Comparison of ENCODE assay signal across 8 cellular contexts in genomic region chr4:100189820-100190642, GRCh38. TPM values are rescaled to one million over a fixed set of nuclear protein-coding genes. Genes with fewer than 3 reads are reported as not detected.
A peak's percentile ranks its signal among the peaks of the same experiment; 100 is the strongest.
DNase-seq lines count a peak whose midpoint lies in the region; FAIRE-seq and TF ChIP-seq lines count a peak whose summit lies in the region.

DDIT4L (minus strand) TSS chr4:100190468; CDS start chr4:100189983, 485 bp downstream.

- H3K79me1 ChIP-seq in H1 (ENCODE audit: low read depth, low read length), result no peaks in the 10 kb centered on the region

- H4K91ac ChIP-seq in H1 (replicated peaks; ENCODE audit: insufficient read length, low read length), result no peak within 1 kb of the TSS

- H3K18ac ChIP-seq in H1 (ENCODE audit: extremely low read depth, low read length), result peak within 1 kb of the TSS; percentile 21; the same call in 1 of the 2 replicates

- peak within 1 kb of the TSS; percentile 76 for H3K4me3 Mint-ChIP-seq in activated CD4-positive, alpha-beta T cell treated with anti-CD3 and anti-CD28 coated beads, Interleukin-2, amount 10 ng/mL, durations not matched to agents 24 days and 14 days
- peak within 1 kb of the TSS; percentile 81 for H3K4me3 Mint-ChIP-seq in T-helper 2 cell treated with Interferon-gamma antibody and Interleukin-4, amounts not matched to agents 5 μg/mL and 100 μg/mL, for 36 hours
- peak within 1 kb of the TSS; percentile 75 for H3K4me3 Mint-ChIP-seq in mesothelial cell of epicardium
- H3K4me3 Mint-ChIP-seq in type B pancreatic cell, result peak within 1 kb of the TSS; percentile 90

- no peaks in the 10 kb centered on the region for H3K36me3 Mint-ChIP-seq in activated CD4-positive, alpha-beta T cell treated with anti-CD3 and anti-CD28 coated beads, Interleukin-2, amount 10 ng/mL, durations not matched to agents 24 days and 14 days (ENCODE audit: low read depth)
- H3K36me3 Mint-ChIP-seq in T-helper 2 cell treated with Interferon-gamma antibody and Interleukin-4, amounts not matched to agents 5 μg/mL and 100 μg/mL, for 36 hours (ENCODE audit: low read depth), result peaks cover 2% of the 10 kb centered on the region
- H3K36me3 Mint-ChIP-seq in mesothelial cell of epicardium, result peaks cover 3% of the 10 kb centered on the region
- H3K36me3 Mint-ChIP-seq in type B pancreatic cell, result no peaks in the 10 kb centered on the region

- H3K36me3 ChIP-seq in H1 (ENCODE audit: control insufficient read depth in 2 of 4, insufficient read depth in 4 of 4, low read length in 3 of 4), result 0 out of 8 replicates have a peak, but pooled peaks cover 0 to 2% (median 0%) of the 10 kb centered on the region in 4 experiments

- POLR2A ChIA-PET in H1 (lab: Charles Lee; ENCODE audit: partially characterized antibody), result no interaction called here

- H2AK5ac ChIP-seq in H1 (ENCODE audit: low read depth, low read length), result no peak within 1 kb of the TSS

- peaks cover 17% of the 10 kb centered on the region for H3K4me1 Mint-ChIP-seq in activated CD4-positive, alpha-beta T cell treated with anti-CD3 and anti-CD28 coated beads, Interleukin-2, amount 10 ng/mL, durations not matched to agents 24 days and 14 days
- peaks cover 20% of the 10 kb centered on the region for H3K4me1 Mint-ChIP-seq in T-helper 2 cell treated with Interferon-gamma antibody and Interleukin-4, amounts not matched to agents 5 μg/mL and 100 μg/mL, for 36 hours (ENCODE audit: low read depth)
- H3K4me1 Mint-ChIP-seq in mesothelial cell of epicardium (peaks cover 23% of the 10 kb centered on the region), type B pancreatic cell (ENCODE audit: unreplicated experiment) (peaks cover 19% of the 10 kb centered on the region)

- peak within 1 kb of the TSS; percentile 99 for H2AFZ ChIP-seq in H1 (ENCODE audit: low read length)

- H2BK15ac ChIP-seq in H1 (ENCODE audit: low read length), result 0 out of 2 replicates have a peak within 1 kb of the TSS, but pooled peaks have one; percentile 23

- intact Hi-C loops in activated CD4-positive, alpha-beta T cell treated with anti-CD3 and anti-CD28 coated beads, Interleukin-2, amount 10 ng/mL, durations not matched to agents 24 days and 14 days (cut with micrococcal nuclease), result loop anchor here (10.0 kb wide), 1 partner anchor 95 kb away; no protein-coding TSS in a partner anchor

- no peak within 1 kb of the TSS for H3K23ac ChIP-seq in H1 (ENCODE audit: insufficient read length)

- peak; percentile 67 for DNase-seq in activated CD4-positive, alpha-beta T cell treated with anti-CD3 and anti-CD28 coated beads, Interleukin-2, amount 10 ng/mL, durations not matched to agents 24 days and 14 days
- DNase-seq in activated CD4-positive, alpha-beta T cell treated with anti-CD3 and anti-CD28 coated beads, Interleukin-2, amount 50 U/mL, for 4 hours, result no peak
- no peak for DNase-seq in T-helper 2 cell treated with Interferon-gamma antibody and Interleukin-4, amounts not matched to agents 5 μg/mL and 100 μg/mL, for 36 hours (ENCODE audit: low spot score)
- DNase-seq in H1 (ENCODE audit: low read depth in 1 of 2, low spot score in 2 of 2) (peak in 1 of 2 experiments; percentile 78), mesothelial cell of epicardium (ENCODE audit: low spot score in 2 of 2, unreplicated experiment in 2 of 2) (peak in 1 of 2 experiments; percentile 55), type B pancreatic cell (ENCODE audit: extremely low spot score, unreplicated experiment) (peak; percentile 67), KG1 (lab: John Stamatoyannopoulos, UW) (no peak)
- DNase-seq in central memory CD4-positive, alpha-beta T cell, result no peak

- peak within 1 kb of the TSS; percentile 72 for H4K8ac ChIP-seq in H1 (ENCODE audit: extremely low read depth, insufficient read depth, low read length)

- peaks cover 10% of the 10 kb centered on the region for H3K23me2 ChIP-seq in H1 (ENCODE audit: low read depth, low read length)

- H2BK5ac ChIP-seq in H1 (ENCODE audit: low read depth, low read length), result no peak within 1 kb of the TSS

- CTCF ChIA-PET in H1 (lab: Charles Lee; ENCODE audit: partially characterized antibody), result no interaction called here

- no peak within 1 kb of the TSS for H3K27ac ChIP-seq in H1 (ENCODE audit: low read depth, low read length)

- TF ChIP-seq CTCF in H1 (IDR thresholded peaks at IDR 0.05; ENCODE audit: control extremely low read depth in 1 of 3, insufficient read depth in 1 of 3, low read depth in 1 of 3, low read length in 3 of 3) (no peak), mesothelial cell of epicardium (IDR thresholded peaks at IDR 0.05; ENCODE audit: unreplicated experiment) (no peak), type B pancreatic cell (conservative IDR thresholded peaks at IDR 0.05) (no peak)

- WGBS in H1 (ENCODE audit: extremely low coverage in 1 of 2, insufficient coverage in 1 of 2, insufficient read length in 1 of 2, insufficient replicate concordance in 2 of 2, low coverage in 1 of 2, low lambda C conversion rate in 2 of 2, missing lambda C conversion rate in 1 of 2), 2 experiments, result 2% methylated on average over 30 of the region's 51 CpGs; no CpG with 5 or more reads in 1 of the 2 experiments

- no peaks in the 10 kb centered on the region for H3K9me3 ChIP-seq in H1 (ENCODE audit: insufficient read depth in 2 of 2, low read depth in 1 of 2, low read length in 1 of 2)

- TF ChIP-seq EP300 in H1 (IDR thresholded peaks at IDR 0.05; ENCODE audit: borderline replicate concordance in 1 of 2, low read depth in 2 of 2, low read length in 2 of 2), result no peak

- H3K56ac ChIP-seq in H1 (replicated peaks; ENCODE audit: insufficient read length, low read depth, low read length), result peak within 1 kb of the TSS; percentile 37

- peak in 1 of 2 experiments; percentile 59; a peak in 1 of 3 replicates for TF ChIP-seq POLR2A in H1 (IDR thresholded peaks at IDR 0.05; ENCODE audit: control extremely low read depth in 1 of 2, low read depth in 2 of 2, low read length in 2 of 2)

- TF ChIP-seq RAD21 in H1 (IDR thresholded peaks at IDR 0.05 in 1 of 2, conservative IDR thresholded peaks at IDR 0.05 in 1 of 2; ENCODE audit: low read depth in 2 of 2, low read length in 2 of 2), result no peak

- H3K27me3 ChIP-seq in H1 (replicated peaks in 1 of 4; ENCODE audit: control insufficient read depth in 3 of 4, extremely low read depth in 1 of 4, insufficient read depth in 3 of 4, low read length in 3 of 4), result peaks cover 2 to 24% (median 16%) of the 10 kb centered on the region in 4 experiments

- H3K79me2 ChIP-seq in H1 (ENCODE audit: control insufficient read depth in 1 of 2, insufficient read depth in 2 of 2, low read length in 2 of 2), result no peaks in the 10 kb centered on the region

- H4K5ac ChIP-seq in H1 (ENCODE audit: insufficient read length, low read depth, low read length), result no peak within 1 kb of the TSS

- H3K4me2 ChIP-seq in H1 (ENCODE audit: insufficient read depth in 1 of 2, low read depth in 2 of 2, low read length in 2 of 2), result peak within 1 kb of the TSS; percentile 100

- H3K4me3 ChIP-seq in H1 (ENCODE audit: extremely low read depth in 1 of 4, insufficient read depth in 2 of 4, low read depth in 3 of 4, low read length in 4 of 4), result peak within 1 kb of the TSS; percentile 71 to 76 (median 73)

- FAIRE-seq in H1 (lab: Jason Lieb, UNC), result no peak

- H4K20me1 ChIP-seq in H1 (replicated peaks in 1 of 2; ENCODE audit: control insufficient read depth in 1 of 2, insufficient read depth in 2 of 2, low read length in 2 of 2), result no peaks in the 10 kb centered on the region

- no peak within 1 kb of the TSS for H2BK20ac ChIP-seq in H1 (ENCODE audit: low read length)

- H3K27ac Mint-ChIP-seq in activated CD4-positive, alpha-beta T cell treated with anti-CD3 and anti-CD28 coated beads, Interleukin-2, amount 10 ng/mL, durations not matched to agents 24 days and 14 days, result no peak within 1 kb of the TSS
- H3K27ac Mint-ChIP-seq in T-helper 2 cell treated with Interferon-gamma antibody and Interleukin-4, amounts not matched to agents 5 μg/mL and 100 μg/mL, for 36 hours, result no peak within 1 kb of the TSS
- peak within 1 kb of the TSS; percentile 26 for H3K27ac Mint-ChIP-seq in mesothelial cell of epicardium
- H3K27ac Mint-ChIP-seq in type B pancreatic cell, result peak within 1 kb of the TSS; percentile 9

- H2BK12ac ChIP-seq in H1 (ENCODE audit: low read depth, low read length), result no peak within 1 kb of the TSS

- peaks cover 45% of the 10 kb centered on the region for H3K27me3 Mint-ChIP-seq in activated CD4-positive, alpha-beta T cell treated with anti-CD3 and anti-CD28 coated beads, Interleukin-2, amount 10 ng/mL, durations not matched to agents 24 days and 14 days
- H3K27me3 Mint-ChIP-seq in T-helper 2 cell treated with Interferon-gamma antibody and Interleukin-4, amounts not matched to agents 5 μg/mL and 100 μg/mL, for 36 hours (ENCODE audit: low read depth), result peaks cover 38% of the 10 kb centered on the region
- peaks cover 44% of the 10 kb centered on the region for H3K27me3 Mint-ChIP-seq in mesothelial cell of epicardium (ENCODE audit: low read depth)
- peaks cover 47% of the 10 kb centered on the region for H3K27me3 Mint-ChIP-seq in type B pancreatic cell

- no peak within 1 kb of the TSS for H3K14ac ChIP-seq in H1 (ENCODE audit: insufficient read length)

- no peak within 1 kb of the TSS for H2BK120ac ChIP-seq in H1 (replicated peaks; ENCODE audit: low read depth, low read length)

- H3K4me1 ChIP-seq in H1 (replicated peaks in 1 of 4; ENCODE audit: control insufficient read depth in 3 of 4, insufficient read depth in 4 of 4, low read length in 3 of 4), result peaks cover 3 to 6% (median 5%) of the 10 kb centered on the region in 4 experiments; a peak in 6 of 7 replicates

- peak within 1 kb of the TSS in 3 of 4 experiments; percentile 32 to 53 (median 48); a peak in 6 of 7 replicates for H3K9ac ChIP-seq in H1 (replicated peaks in 1 of 4; ENCODE audit: extremely low read depth in 1 of 4, low read depth in 3 of 4, low read length in 3 of 4)

- no peak within 1 kb of the TSS for H3K4ac ChIP-seq in H1 (replicated peaks; ENCODE audit: insufficient read length, low read depth, low read length)

- H3K9me3 Mint-ChIP-seq in activated CD4-positive, alpha-beta T cell treated with anti-CD3 and anti-CD28 coated beads, Interleukin-2, amount 10 ng/mL, durations not matched to agents 24 days and 14 days, result no peaks in the 10 kb centered on the region
- H3K9me3 Mint-ChIP-seq in T-helper 2 cell treated with Interferon-gamma antibody and Interleukin-4, amounts not matched to agents 5 μg/mL and 100 μg/mL, for 36 hours, result no peaks in the 10 kb centered on the region
- H3K9me3 Mint-ChIP-seq in mesothelial cell of epicardium, result no peaks in the 10 kb centered on the region
- no peaks in the 10 kb centered on the region for H3K9me3 Mint-ChIP-seq in type B pancreatic cell

RNA-seq across cellular contexts. Expression of gene DDIT4L, which starts in this region (rescaled TPM):
- total RNA-seq in activated CD4-positive, alpha-beta T cell treated with anti-CD3 and anti-CD28 coated beads, Interleukin-2, amount 10 ng/mL, durations not matched to agents 24 days and 14 days, result 0.56 and 0.76 TPM in 2 replicates
- 6.0 and 6.4 TPM in 2 replicates for total RNA-seq in H1 (2021; fragmentation: NEBNext Ultra II Directional; extraction: Animal tissue kit (Norgen Biotek cat#: 25700))
- polyA plus RNA-seq in H1 (2011; rRNA removed), result 1.8 and 3.5 TPM in 2 replicates
- 3.1 TPM for polyA plus RNA-seq in H1 (2011; cell fraction: cytosol; rRNA removed)
- polyA plus RNA-seq in H1 (2011; cell fraction: nucleus; rRNA removed), result 1.0 TPM
- 2.8 to 4.4 TPM (median 3.4 TPM) in 4 replicates for polyA plus RNA-seq in H1 (2012, experiment 1 of 2)
- polyA plus RNA-seq in H1 (2012, experiment 2 of 2), result 0.84 TPM
- polyA plus RNA-seq in H1 (2013, experiment 1 of 2), result 3.1 TPM
- polyA plus RNA-seq in H1 (2013, experiment 2 of 2), result 3.1 TPM
- 3.9 and 4.1 TPM in 2 replicates for polyA minus RNA-seq in H1 (2011; rRNA and poly(A)+ RNA removed)
- polyA minus RNA-seq in H1 (2011; cell fraction: cytosol; rRNA and poly(A)+ RNA removed), result 2.1 TPM
- polyA minus RNA-seq in H1 (2011; cell fraction: nucleus; rRNA and poly(A)+ RNA removed), result 3.6 TPM
- total RNA-seq in mesothelial cell of epicardium, result 4.8 to 6.9 TPM (median 6.0 TPM) in 3 replicates
- 5.7 and 6.7 TPM in 2 replicates for total RNA-seq in type B pancreatic cell (ENCODE audit: low replicate concordance)

Comparison
In these comparisons a context has a peak if more than half of its experiments do, and no peak if none do; other contexts are left out.
1. Peak in DNase-seq in activated CD4-positive, alpha-beta T cell treated with anti-CD3 and anti-CD28 coated beads, Interleukin-2, amount 10 ng/mL, durations not matched to agents 24 days and 14 days; RNA of the gene not detected or under 1 TPM.
2. H3K27ac Mint-ChIP-seq: peak in mesothelial cell of epicardium (single experiment) and type B pancreatic cell (single experiment); none in activated CD4-positive, alpha-beta T cell treated with anti-CD3 and anti-CD28 coated beads, Interleukin-2, amount 10 ng/mL, durations not matched to agents 24 days and 14 days (single experiment) and T-helper 2 cell treated with Interferon-gamma antibody and Interleukin-4, amounts not matched to agents 5 μg/mL and 100 μg/mL, for 36 hours (single experiment).
3. Peak in every context shown above with its lines, with median percentiles within 50 percentile points of each other: H3K4me3 Mint-ChIP-seq.